Comparison of ENCODE assay signal across 16 cellular contexts in genomic region chr10:86167762-86168128, GRCh38.
DNase-seq lines count a peak whose midpoint lies in the region; ATAC-seq and TF ChIP-seq lines count a peak whose summit lies in the region.
"Had no signal": no experiment of that assay in that cellular context is flagged by ENCODE, and none has a peak within 500 bp of the region (broad histone marks: within the 10 kb centered on the region; RNA-seq: fewer than 3 reads in every experiment).

No MANE protein-coding gene starts in this region.

- WGBS in sigmoid colon, 2 donors = 83 to 87% methylated on average over 4 of the region's 4 CpGs
- WGBS in aorta, 2 donors = 90 to 92% methylated on average over 4 of the region's 4 CpGs

- H3K4me1 Mint-ChIP-seq in activated naive CD4-positive, alpha-beta T cell treated with anti-CD3 and anti-CD28 coated beads, Interleukin-2, amount 10 ng/mL, durations not matched to agents 7 days and 5 days = no peaks in the 10 kb centered on the region

- no peak overlapping the region for H3K27ac Mint-ChIP-seq in activated naive CD4-positive, alpha-beta T cell treated with anti-CD3 and anti-CD28 coated beads, Interleukin-2, amount 10 ng/mL, durations not matched to agents 7 days and 5 days
- H3K27ac Mint-ChIP-seq: B cell; CD8-positive, alpha-beta T cell had no signal

- H3K27ac ChIP-seq in sigmoid colon (no peak overlapping the region), aorta (ENCODE audit: low read depth in 1 of 2, low read length in 2 of 2) (no peak overlapping the region)
- H3K27ac ChIP-seq: BLaER1 treated with 17β-estradiol and CSF1 and Interleukin-3, amounts not matched to agents 10 nM and 100 nM had no signal

- no peaks in the 10 kb centered on the region for H3K9me3 Mint-ChIP-seq in activated naive CD4-positive, alpha-beta T cell treated with anti-CD3 and anti-CD28 coated beads, Interleukin-2, amount 10 ng/mL, durations not matched to agents 7 days and 5 days
- H3K9me3 Mint-ChIP-seq: CD8-positive, alpha-beta T cell had no signal

- H3K27me3 ChIP-seq in sigmoid colon = no peaks in the 10 kb centered on the region
- H3K27me3 ChIP-seq in aorta (ENCODE audit: control insufficient read depth in 1 of 2, insufficient read depth in 2 of 2, low read length in 1 of 2) = no peaks in the 10 kb centered on the region
- H3K27me3 ChIP-seq: BLaER1 treated with 17β-estradiol and CSF1 and Interleukin-3, amounts not matched to agents 10 nM and 100 nM had no signal

- no peak for ATAC-seq in aorta (ENCODE audit: low FRiP score)
- no peak for ATAC-seq in GM18511 (IDR thresholded peaks at IDR 0.05; ENCODE audit: unreplicated experiment)
- ATAC-seq: CD8-positive, alpha-beta T cell; GM12878 had no signal

- CTCF ChIA-PET in activated naive CD4-positive, alpha-beta T cell treated with anti-CD3 and anti-CD28 coated beads, Interleukin-2, amount 10 ng/mL, durations not matched to agents 7 days and 5 days (lab: Charles Lee) = no interaction called here

- peaks cover 29% of the 10 kb centered on the region for H3K27me3 Mint-ChIP-seq in activated naive CD4-positive, alpha-beta T cell treated with anti-CD3 and anti-CD28 coated beads, Interleukin-2, amount 10 ng/mL, durations not matched to agents 7 days and 5 days
- H3K27me3 Mint-ChIP-seq: B cell had no signal

- DNase-seq in activated naive CD4-positive, alpha-beta T cell treated with anti-CD3 and anti-CD28 coated beads, Interleukin-2, amount 10 ng/mL, durations not matched to agents 7 days and 5 days = peak; percentile 12
- no peak for DNase-seq in activated naive CD4-positive, alpha-beta T cell treated with anti-CD3 and anti-CD28 coated beads, Interleukin-2, amount 50 U/mL, for 16 hours
- no peak for DNase-seq in Jurkat, Clone E6-1 (ENCODE audit: low read depth, low spot score)
- peak; percentile 49 for DNase-seq in sigmoid colon
- DNase-seq in aorta = peak; percentile 26 to 55
- no peak for DNase-seq in DMS153 (lab: John Stamatoyannopoulos, UW)
- DNase-seq: Calu3; CD8-positive, alpha-beta T cell; DMS53; DND-41; EL had no signal

- H3K36me3 ChIP-seq in sigmoid colon (no peaks in the 10 kb centered on the region), aorta (ENCODE audit: control insufficient read depth in 1 of 2, insufficient read depth in 2 of 2, low read length in 1 of 2) (no peaks in the 10 kb centered on the region)
- H3K36me3 ChIP-seq: BLaER1 treated with 17β-estradiol and CSF1 and Interleukin-3, amounts not matched to agents 10 nM and 100 nM; HAP-1 had no signal

- no peak for TF ChIP-seq CTCF in sigmoid colon (IDR thresholded peaks at IDR 0.05)

- H3K4me3 ChIP-seq in Jurkat, Clone E6-1 (ENCODE audit: low read length) = peak overlapping the region; percentile 44
- H3K4me3 ChIP-seq in sigmoid colon (no peak overlapping the region), aorta (ENCODE audit: low read length in 2 of 2) (no peak overlapping the region)
- H3K4me3 ChIP-seq: BLaER1 treated with 17β-estradiol and CSF1 and Interleukin-3, amounts not matched to agents 10 nM and 100 nM; GM12878; HAP-1 had no signal

- no peaks in the 10 kb centered on the region for H3K4me1 ChIP-seq in sigmoid colon
- no peaks in the 10 kb centered on the region for H3K4me1 ChIP-seq in aorta (ENCODE audit: control insufficient read depth in 1 of 2, insufficient read depth in 2 of 2, low read length in 2 of 2)
- H3K4me1 ChIP-seq: HAP-1 had no signal

- H3K9me3 ChIP-seq in sigmoid colon (no peaks in the 10 kb centered on the region), aorta (ENCODE audit: control insufficient read depth, low read length) (no peaks in the 10 kb centered on the region)
- H3K9me3 ChIP-seq: BLaER1 treated with 17β-estradiol and CSF1 and Interleukin-3, amounts not matched to agents 10 nM and 100 nM; HAP-1 had no signal

- H3K36me3 Mint-ChIP-seq in activated naive CD4-positive, alpha-beta T cell treated with anti-CD3 and anti-CD28 coated beads, Interleukin-2, amount 10 ng/mL, durations not matched to agents 7 days and 5 days = no peaks in the 10 kb centered on the region
- H3K36me3 Mint-ChIP-seq: CD8-positive, alpha-beta T cell had no signal

- H3K4me3 Mint-ChIP-seq in activated naive CD4-positive, alpha-beta T cell treated with anti-CD3 and anti-CD28 coated beads, Interleukin-2, amount 10 ng/mL, durations not matched to agents 7 days and 5 days = no peak overlapping the region
- H3K4me3 Mint-ChIP-seq: B cell; CD8-positive, alpha-beta T cell had no signal

- intact Hi-C loops in sigmoid colon (cut with DNase I) (no loop called here), aorta (cut with DNase I) (no loop called here)

- no peak for TF ChIP-seq POLR2A in sigmoid colon (IDR thresholded peaks at IDR 0.05)

- TF ChIP-seq EP300 in sigmoid colon (IDR thresholded peaks at IDR 0.05) = no peak

Comparison
In these comparisons a context has a peak if more than half of its experiments do, and no peak if none do; other contexts are left out.
1. DNase-seq: peak in activated naive CD4-positive, alpha-beta T cell treated with anti-CD3 and anti-CD28 coated beads, Interleukin-2, amount 10 ng/mL, durations not matched to agents 7 days and 5 days (single experiment), sigmoid colon (single experiment) and aorta (2 of 2); none in activated naive CD4-positive, alpha-beta T cell treated with anti-CD3 and anti-CD28 coated beads, Interleukin-2, amount 50 U/mL, for 16 hours (single experiment), Jurkat, Clone E6-1 (single experiment) and DMS153 (single experiment).